1 cellular context compared by ENCODE assay signal in genomic region chr14:101559250-101559623, GRCh38.
TF ChIP-seq lines count a peak whose summit lies in the region.

No MANE protein-coding gene starts in this region.

TF ChIP-seq in HepG2, 621 proteins besides CTCF, POLR2A, EP300 and RAD21:
- TF ChIP-seq, protein P1, sequence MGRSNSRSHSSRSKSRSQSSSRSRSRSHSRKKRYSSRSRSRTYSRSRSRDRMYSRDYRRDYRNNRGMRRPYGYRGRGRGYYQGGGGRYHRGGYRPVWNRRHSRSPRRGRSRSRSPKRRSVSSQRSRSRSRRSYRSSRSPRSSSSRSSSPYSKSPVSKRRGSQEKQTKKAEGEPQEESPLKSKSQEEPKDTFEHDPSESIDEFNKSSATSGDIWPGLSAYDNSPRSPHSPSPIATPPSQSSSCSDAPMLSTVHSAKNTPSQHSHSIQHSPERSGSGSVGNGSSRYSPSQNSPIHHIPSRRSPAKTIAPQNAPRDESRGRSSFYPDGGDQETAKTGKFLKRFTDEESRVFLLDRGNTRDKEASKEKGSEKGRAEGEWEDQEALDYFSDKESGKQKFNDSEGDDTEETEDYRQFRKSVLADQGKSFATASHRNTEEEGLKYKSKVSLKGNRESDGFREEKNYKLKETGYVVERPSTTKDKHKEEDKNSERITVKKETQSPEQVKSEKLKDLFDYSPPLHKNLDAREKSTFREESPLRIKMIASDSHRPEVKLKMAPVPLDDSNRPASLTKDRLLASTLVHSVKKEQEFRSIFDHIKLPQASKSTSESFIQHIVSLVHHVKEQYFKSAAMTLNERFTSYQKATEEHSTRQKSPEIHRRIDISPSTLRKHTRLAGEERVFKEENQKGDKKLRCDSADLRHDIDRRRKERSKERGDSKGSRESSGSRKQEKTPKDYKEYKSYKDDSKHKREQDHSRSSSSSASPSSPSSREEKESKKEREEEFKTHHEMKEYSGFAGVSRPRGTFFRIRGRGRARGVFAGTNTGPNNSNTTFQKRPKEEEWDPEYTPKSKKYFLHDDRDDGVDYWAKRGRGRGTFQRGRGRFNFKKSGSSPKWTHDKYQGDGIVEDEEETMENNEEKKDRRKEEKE (IDR thresholded peaks at IDR 0.05): no peak
- TF ChIP-seq ZSCAN5A (CRISPR knock-in tag; IDR thresholded peaks at IDR 0.05; ENCODE audit: borderline replicate concordance) (no peak), SP2 (CRISPR knock-in tag; IDR thresholded peaks at IDR 0.05) (no peak), ZNF232 (CRISPR knock-in tag; IDR thresholded peaks at IDR 0.05; ENCODE audit: borderline replicate concordance) (no peak), ZGPAT (CRISPR knock-in tag; IDR thresholded peaks at IDR 0.05) (no peak), CEBPG (CRISPR knock-in tag; IDR thresholded peaks at IDR 0.05) (no peak), PLSCR1 (CRISPR knock-in tag; IDR thresholded peaks at IDR 0.05; ENCODE audit: borderline replicate concordance) (no peak)
